8 cellular contexts compared by ENCODE assay signal in genomic region chr6:55980627-55981211, GRCh38.
DNase-seq lines count a peak whose midpoint lies in the region; ATAC-seq, FAIRE-seq and TF ChIP-seq lines count a peak whose summit lies in the region.

No MANE protein-coding gene starts in this region.

- no peaks in the 10 kb centered on the region for H3K36me3 ChIP-seq in OCI-LY3 (replicated peaks; ENCODE audit: low read depth, low read length)
- no peaks in the 10 kb centered on the region for H3K36me3 ChIP-seq in naive thymus-derived CD4-positive, alpha-beta T cell (ENCODE audit: control insufficient read depth in 2 of 3, insufficient read depth in 3 of 3, low read length in 3 of 3)

- H3K27ac Mint-ChIP-seq in neural crest cell (ENCODE audit: unreplicated experiment): no peak overlapping the region
- no peak overlapping the region for H3K27ac Mint-ChIP-seq in naive thymus-derived CD4-positive, alpha-beta T cell

- peak; percentile 97 for FAIRE-seq in endometrium (lab: Jason Lieb, UNC)

- H3K79me2 ChIP-seq in OCI-LY3 (ENCODE audit: low read length): no peaks in the 10 kb centered on the region

- H3K27me3 Mint-ChIP-seq in neural crest cell (ENCODE audit: low read depth): no peaks in the 10 kb centered on the region
- H3K27me3 Mint-ChIP-seq in naive thymus-derived CD4-positive, alpha-beta T cell: no peaks in the 10 kb centered on the region

- TF ChIP-seq CTCF in HL-60 (IDR thresholded peaks at IDR 0.05; ENCODE audit: insufficient read depth, low read length) (peak; percentile 50), OCI-LY3 (IDR thresholded peaks at IDR 0.05; ENCODE audit: low read depth, low read length) (peak; percentile 98), neural crest cell (conservative IDR thresholded peaks at IDR 0.05) (peak; percentile 93)

- H3K4me3 ChIP-seq in HL-60 (replicated peaks; ENCODE audit: insufficient read depth, low read length): no peak overlapping the region
- no peak overlapping the region for H3K4me3 ChIP-seq in OCI-LY3 (ENCODE audit: low read length)
- no peak overlapping the region for H3K4me3 ChIP-seq in naive thymus-derived CD4-positive, alpha-beta T cell (ENCODE audit: low read length)

- H3K4me1 ChIP-seq in OCI-LY3 (ENCODE audit: low read length): no peaks in the 10 kb centered on the region
- H3K4me1 ChIP-seq in naive thymus-derived CD4-positive, alpha-beta T cell (ENCODE audit: control insufficient read depth in 2 of 2, insufficient read depth in 2 of 2, low read length in 2 of 2): no peaks in the 10 kb centered on the region

- no peak for ATAC-seq in HG02884 (IDR thresholded peaks at IDR 0.05; ENCODE audit: unreplicated experiment)
- ATAC-seq in naive thymus-derived CD4-positive, alpha-beta T cell: no peak

- H3K9ac ChIP-seq in OCI-LY3 (ENCODE audit: low read length): no peak overlapping the region

- no peaks in the 10 kb centered on the region for H3K36me3 Mint-ChIP-seq in neural crest cell (ENCODE audit: low read depth)
- H3K36me3 Mint-ChIP-seq in naive thymus-derived CD4-positive, alpha-beta T cell: peaks cover 0 to 4% (median 0%) of the 10 kb centered on the region in 5 donors

- no peak overlapping the region for H3K27ac ChIP-seq in HL-60 (replicated peaks)
- H3K27ac ChIP-seq in OCI-LY3 (ENCODE audit: low read length): no peak overlapping the region
- no peak overlapping the region for H3K27ac ChIP-seq in naive thymus-derived CD4-positive, alpha-beta T cell (ENCODE audit: low read depth, low read length)

- H2AFZ ChIP-seq in OCI-LY3 (ENCODE audit: low read depth, low read length): no peak overlapping the region

- H3K9me3 ChIP-seq in OCI-LY3 (ENCODE audit: insufficient read depth, low read length): no peaks in the 10 kb centered on the region; the same call in 1 of the 2 replicates
- H3K9me3 ChIP-seq in naive thymus-derived CD4-positive, alpha-beta T cell (ENCODE audit: control insufficient read depth in 2 of 3, low read length in 3 of 3): no peaks in the 10 kb centered on the region

- no peaks in the 10 kb centered on the region for H3K4me1 Mint-ChIP-seq in neural crest cell
- no peaks in the 10 kb centered on the region for H3K4me1 Mint-ChIP-seq in naive thymus-derived CD4-positive, alpha-beta T cell

- H4K20me1 ChIP-seq in OCI-LY3 (ENCODE audit: insufficient read depth, low read length): no peaks in the 10 kb centered on the region

- H3K9me3 Mint-ChIP-seq in neural crest cell: peaks cover 2% of the 10 kb centered on the region
- H3K9me3 Mint-ChIP-seq in naive thymus-derived CD4-positive, alpha-beta T cell: peaks cover 0 to 11% (median 4%) of the 10 kb centered on the region in 11 donors

- CTCF ChIA-PET in naive thymus-derived CD4-positive, alpha-beta T cell (lab: Charles Lee): no interaction called here

- H3K4me3 Mint-ChIP-seq in neural crest cell: no peak overlapping the region
- H3K4me3 Mint-ChIP-seq in naive thymus-derived CD4-positive, alpha-beta T cell: no peak overlapping the region

- POLR2A ChIA-PET in naive thymus-derived CD4-positive, alpha-beta T cell (lab: Charles Lee): no interaction called here

- intact Hi-C loops in naive thymus-derived CD4-positive, alpha-beta T cell (cut with micrococcal nuclease): loop anchor here in 1 of 2 donors (5.0 kb wide), 1 partner anchor 612 kb away; no protein-coding TSS in a partner anchor

- H3K27me3 ChIP-seq in HL-60 (ENCODE audit: insufficient read depth, poor library complexity, severe bottlenecking): no peaks in the 10 kb centered on the region
- no peaks in the 10 kb centered on the region for H3K27me3 ChIP-seq in OCI-LY3 (ENCODE audit: low read depth, low read length)
- H3K27me3 ChIP-seq in naive thymus-derived CD4-positive, alpha-beta T cell (ENCODE audit: control insufficient read depth in 2 of 2, insufficient read depth in 2 of 2, low read length in 2 of 2): no peaks in the 10 kb centered on the region

- H3K4me2 ChIP-seq in OCI-LY3 (ENCODE audit: low read length): no peak overlapping the region

- DNase-seq in GM04504 (ENCODE audit: low read depth): peak; percentile 18
- DNase-seq in HL-60 (ENCODE audit: low read depth in 1 of 2, low spot score in 1 of 2): no peak
- peak; percentile 58 for DNase-seq in neural crest cell (ENCODE audit: low read depth, low spot score)
- no peak for DNase-seq in HuH-7.5 (ENCODE audit: low spot score)
- DNase-seq in naive thymus-derived CD4-positive, alpha-beta T cell: no peak

Comparison
In these comparisons a context has a peak if more than half of its experiments do, and no peak if none do; other contexts are left out.
1. DNase-seq: peak in GM04504 (single experiment) and neural crest cell (single experiment); none in HL-60 (0 of 2), HuH-7.5 (single experiment) and naive thymus-derived CD4-positive, alpha-beta T cell (0 of 9).
2. Peak in every context shown above with its lines, with median percentiles within 50 percentile points of each other: CTCF ChIP-seq.